Comparison of ENCODE assay signal across 21 cellular contexts in the genomic region with DNA sequence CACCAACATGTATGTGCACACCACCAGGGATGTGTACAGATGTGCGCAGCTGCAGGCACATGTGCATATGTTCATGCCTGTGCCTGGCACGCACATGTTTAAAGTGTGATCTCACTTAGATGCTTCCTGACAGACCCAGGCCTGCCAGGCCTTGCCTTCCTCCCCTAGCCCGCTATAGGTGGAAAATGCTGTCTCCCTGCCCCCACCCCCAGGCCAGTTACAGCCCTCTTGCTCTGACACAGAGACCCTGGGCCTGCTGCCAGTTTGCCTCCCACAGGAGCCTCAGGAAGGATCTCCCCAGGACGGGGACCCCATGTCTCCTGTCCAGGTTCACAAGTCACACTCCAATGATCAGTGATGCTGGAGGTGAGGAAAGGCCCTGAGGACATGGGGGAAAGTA.
"Had no signal": no experiment of that assay in that cellular context is flagged by ENCODE, and none has a peak within 500 bp of the region (broad histone marks: within the 10 kb centered on the region; RNA-seq: fewer than 3 reads in every experiment).

No MANE protein-coding gene starts in this region.

- ATAC-seq: effector memory CD8-positive, alpha-beta T cell; left cardiac atrium; mucosa of descending colon; upper lobe of right lung had no signal

- H3K27ac ChIP-seq: cardiac muscle cell, ovary, right lobe of liver, testis, upper lobe of right lung, VCaP had no signal

- H3K9me3 ChIP-seq: mucosa of descending colon, ovary, right lobe of liver, testis, upper lobe of right lung had no signal

- H3K36me3 ChIP-seq: cardiac muscle cell, ovary, right lobe of liver, upper lobe of right lung had no signal

- DNase-seq: activated CD4-positive, alpha-beta T cell treated with anti-CD3 and anti-CD28 coated beads, Interleukin-2, amount 50 U/mL, for 4 hours; activated CD4-positive, CD25-positive, alpha-beta regulatory T cell treated with anti-CD3 and anti-CD28 coated beads, Interleukin-2, amount 50 U/mL, for 72 hours; activated gamma-delta T cell; activated naive CD8-positive, alpha-beta T cell treated with anti-CD3 and anti-CD28 coated beads for 36 hours; activated T-cell treated with anti-CD3 and anti-CD28 coated beads, Interleukin-2, amount 50 U/mL, for 48 hours; amygdala; effector memory CD8-positive, alpha-beta T cell; left cardiac atrium; mesenchymal stem cell; mucosa of descending colon; naive B cell; ovary; right lobe of liver; small intestine; stimulated activated CD4-positive, alpha-beta T cell treated with anti-CD3 and anti-CD28 coated beads, Interleukin-15, amount 100 ng/mL, for 24 hours; stimulated activated CD4-positive, alpha-beta T cell treated with anti-CD3 and anti-CD28 coated beads, Interleukin-2, amount 100 ng/mL, for 48 hours; T-helper 2 cell; testis; upper lobe of right lung had no signal

- H3K4me3 Mint-ChIP-seq: activated naive CD8-positive, alpha-beta T cell treated with anti-CD3 and anti-CD28 coated beads for 36 hours; effector memory CD8-positive, alpha-beta T cell; naive B cell had no signal

- H3K27me3 ChIP-seq: cardiac muscle cell, ovary, right lobe of liver, testis had no signal

- H3K4me1 ChIP-seq: upper lobe of right lung had no signal

- H3K27ac Mint-ChIP-seq: effector memory CD8-positive, alpha-beta T cell had no signal

- FAIRE-seq: small intestine had no signal

- H3K4me3 ChIP-seq: cardiac muscle cell, mucosa of descending colon, ovary, right lobe of liver, testis, upper lobe of right lung had no signal

- H3K9me3 Mint-ChIP-seq: activated naive CD8-positive, alpha-beta T cell treated with anti-CD3 and anti-CD28 coated beads for 36 hours; effector memory CD8-positive, alpha-beta T cell; naive B cell had no signal

- H3K36me3 Mint-ChIP-seq: activated naive CD8-positive, alpha-beta T cell treated with anti-CD3 and anti-CD28 coated beads for 36 hours; naive B cell had no signal
